Comparison of ENCODE assay signal across 12 cellular contexts in genomic region chr22:48849513-48849912, GRCh38.
DNase-seq lines count a peak whose midpoint lies in the region; ATAC-seq and TF ChIP-seq lines count a peak whose summit lies in the region.
"Had no signal": no experiment of that assay in that cellular context is flagged by ENCODE, and none has a peak within 500 bp of the region (broad histone marks: within the 10 kb centered on the region; RNA-seq: fewer than 3 reads in every experiment).

No MANE protein-coding gene starts in this region.

- H3K4me1 Mint-ChIP-seq in stimulated activated naive CD8-positive, alpha-beta T cell treated with anti-CD3 and anti-CD28 coated beads, Interleukin-15, amount 100 ng/mL, for 72 hours, result no peaks in the 10 kb centered on the region
- peaks cover 22% of the 10 kb centered on the region for H3K4me1 Mint-ChIP-seq in nephron progenitor cell
- no peaks in the 10 kb centered on the region for H3K4me1 Mint-ChIP-seq in stimulated activated effector memory CD8-positive, alpha-beta T cell treated with anti-CD3 and anti-CD28 coated beads, Interleukin-12 subunit alpha, Interleukin-12 subunit beta, amount 100 ng/mL, for 72 hours
- H3K4me1 Mint-ChIP-seq: B cell had no signal

- no peaks in the 10 kb centered on the region for H3K27me3 ChIP-seq in H7 (ENCODE audit: control insufficient read depth, insufficient read depth, low read length)

- H3K27me3 Mint-ChIP-seq in stimulated activated naive CD8-positive, alpha-beta T cell treated with anti-CD3 and anti-CD28 coated beads, Interleukin-15, amount 100 ng/mL, for 72 hours, result peaks cover 24% of the 10 kb centered on the region
- H3K27me3 Mint-ChIP-seq in nephron progenitor cell (ENCODE audit: low read depth, poor library complexity), result peaks cover 16% of the 10 kb centered on the region
- H3K27me3 Mint-ChIP-seq: B cell had no signal

- no peak for TF ChIP-seq CTCF in nephron progenitor cell (IDR thresholded peaks at IDR 0.05)

- no peak for ATAC-seq in stimulated activated naive CD8-positive, alpha-beta T cell treated with anti-CD3 and anti-CD28 coated beads, Interleukin-15, amount 100 ng/mL, for 72 hours
- ATAC-seq in stimulated activated naive CD8-positive, alpha-beta T cell treated with anti-CD3 and anti-CD28 coated beads, Interleukin-15, Interleukin-2, amounts not matched to agents 100 U/mL and 50 U/mL, for 24 hours, result no peak
- ATAC-seq in sciatic nerve (no peak), GM19467 (IDR thresholded peaks at IDR 0.05; ENCODE audit: unreplicated experiment) (no peak)
- ATAC-seq in stimulated activated effector memory CD8-positive, alpha-beta T cell treated with anti-CD3 and anti-CD28 coated beads, Interleukin-12 subunit alpha, Interleukin-12 subunit beta, amount 100 ng/mL, for 72 hours, result no peak
- ATAC-seq: CD8-positive, alpha-beta T cell; HCT116 had no signal

- peak overlapping the region; percentile 10 to 67 for H3K27ac Mint-ChIP-seq in stimulated activated naive CD8-positive, alpha-beta T cell treated with anti-CD3 and anti-CD28 coated beads, Interleukin-15, amount 100 ng/mL, for 72 hours
- H3K27ac Mint-ChIP-seq in nephron progenitor cell, result peak overlapping the region; percentile 15
- H3K27ac Mint-ChIP-seq in stimulated activated effector memory CD8-positive, alpha-beta T cell treated with anti-CD3 and anti-CD28 coated beads, Interleukin-12 subunit alpha, Interleukin-12 subunit beta, amount 100 ng/mL, for 72 hours, result no peak overlapping the region
- H3K27ac Mint-ChIP-seq: B cell; CD8-positive, alpha-beta T cell had no signal

- intact Hi-C loops in sciatic nerve (cut with DNase I), result no loop called here

- no peaks in the 10 kb centered on the region for H3K9me3 Mint-ChIP-seq in stimulated activated naive CD8-positive, alpha-beta T cell treated with anti-CD3 and anti-CD28 coated beads, Interleukin-15, amount 100 ng/mL, for 72 hours
- no peaks in the 10 kb centered on the region for H3K9me3 Mint-ChIP-seq in nephron progenitor cell
- H3K9me3 Mint-ChIP-seq in stimulated activated effector memory CD8-positive, alpha-beta T cell treated with anti-CD3 and anti-CD28 coated beads, Interleukin-12 subunit alpha, Interleukin-12 subunit beta, amount 100 ng/mL, for 72 hours, result no peaks in the 10 kb centered on the region
- H3K9me3 Mint-ChIP-seq: CD8-positive, alpha-beta T cell had no signal

- H3K4me3 ChIP-seq in H7 (ENCODE audit: insufficient read depth, low read depth, low read length), result no peak overlapping the region
- H3K4me3 ChIP-seq: BLaER1 treated with 17β-estradiol and CSF1 and Interleukin-3, amounts not matched to agents 10 nM and 100 nM; GM23248 had no signal

- no peaks in the 10 kb centered on the region for H3K36me3 Mint-ChIP-seq in nephron progenitor cell (ENCODE audit: low read depth)
- H3K36me3 Mint-ChIP-seq in stimulated activated effector memory CD8-positive, alpha-beta T cell treated with anti-CD3 and anti-CD28 coated beads, Interleukin-12 subunit alpha, Interleukin-12 subunit beta, amount 100 ng/mL, for 72 hours, result no peaks in the 10 kb centered on the region
- H3K36me3 Mint-ChIP-seq: CD8-positive, alpha-beta T cell had no signal

- H3K4me3 Mint-ChIP-seq in stimulated activated naive CD8-positive, alpha-beta T cell treated with anti-CD3 and anti-CD28 coated beads, Interleukin-15, amount 100 ng/mL, for 72 hours, result no peak overlapping the region
- no peak overlapping the region for H3K4me3 Mint-ChIP-seq in nephron progenitor cell
- no peak overlapping the region for H3K4me3 Mint-ChIP-seq in stimulated activated effector memory CD8-positive, alpha-beta T cell treated with anti-CD3 and anti-CD28 coated beads, Interleukin-12 subunit alpha, Interleukin-12 subunit beta, amount 100 ng/mL, for 72 hours
- H3K4me3 Mint-ChIP-seq: B cell; CD8-positive, alpha-beta T cell had no signal

- no peak for DNase-seq in stimulated activated naive CD8-positive, alpha-beta T cell treated with anti-CD3 and anti-CD28 coated beads, Interleukin-15, amount 100 ng/mL, for 72 hours
- no peak for DNase-seq in stimulated activated naive CD8-positive, alpha-beta T cell treated with anti-CD3 and anti-CD28 coated beads, Interleukin-15, Interleukin-2, amounts not matched to agents 100 U/mL and 50 U/mL, for 24 hours
- no peak for DNase-seq in nephron progenitor cell
- DNase-seq in sciatic nerve (ENCODE audit: low spot score), result peak; percentile 31
- DNase-seq in stimulated activated effector memory CD8-positive, alpha-beta T cell treated with anti-CD3 and anti-CD28 coated beads, Interleukin-12 subunit alpha, Interleukin-12 subunit beta, amount 100 ng/mL, for 72 hours (ENCODE audit: low spot score in 2 of 2), result no peak
- DNase-seq in H7, result no peak
- DNase-seq: CD8-positive, alpha-beta T cell; GM23248 had no signal

- H3K36me3 ChIP-seq in H7 (replicated peaks; ENCODE audit: control insufficient read depth, insufficient read depth, low read length), result no peaks in the 10 kb centered on the region
- H3K36me3 ChIP-seq: BLaER1 treated with 17β-estradiol and CSF1 and Interleukin-3, amounts not matched to agents 10 nM and 100 nM had no signal
